In the genomic region with DNA sequence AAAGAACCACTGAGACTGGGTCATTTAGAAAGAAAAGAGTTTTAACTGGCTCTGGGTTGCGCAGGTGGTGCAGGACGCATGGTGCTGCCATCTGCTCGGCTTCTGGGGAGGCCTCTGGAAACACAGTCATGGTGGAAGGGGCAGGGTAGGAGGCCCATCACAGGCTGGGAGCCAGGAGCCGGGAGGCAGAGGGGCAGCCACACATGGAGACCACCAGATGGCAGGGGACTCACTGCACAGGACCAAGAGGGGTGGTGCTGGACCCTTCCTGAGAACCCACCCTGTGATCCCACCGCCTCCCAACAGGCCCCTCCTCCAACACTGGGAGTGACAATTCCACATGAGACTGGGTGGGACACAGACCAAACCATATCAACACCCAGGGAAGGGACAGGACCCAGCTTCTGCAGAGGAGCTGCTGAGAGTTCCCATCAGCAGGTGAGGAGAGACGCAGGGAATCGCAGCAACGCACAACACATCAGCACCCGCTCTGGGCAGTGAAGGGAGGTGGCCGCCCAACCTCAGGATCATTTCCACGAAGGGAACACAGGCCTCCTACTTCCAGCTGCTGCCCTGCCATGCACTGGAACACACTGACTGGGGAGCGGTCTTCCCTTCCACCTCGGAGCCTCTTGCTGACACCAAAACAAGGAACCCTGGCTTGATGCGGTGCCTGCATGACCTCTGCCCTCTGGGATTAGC, we compare ENCODE assay signal across 24 cellular contexts.
"Had no signal": no experiment of that assay in that cellular context is flagged by ENCODE, and none has a peak within 500 bp of the region (broad histone marks: within the 10 kb centered on the region; RNA-seq: fewer than 3 reads in every experiment).

No MANE protein-coding gene starts in this region.

- H3K4me3 Mint-ChIP-seq: activated CD4-positive, alpha-beta memory T cell treated with anti-CD3 and anti-CD28 coated beads for 36 hours; activated CD4-positive, alpha-beta T cell treated with anti-CD3 and anti-CD28 coated beads, Interleukin-2, amount 10 ng/mL, durations not matched to agents 7 days and 5 days; activated naive CD4-positive, alpha-beta T cell treated with anti-CD3 and anti-CD28 coated beads for 36 hours; activated naive CD8-positive, alpha-beta T cell; activated T-cell treated with anti-CD3 and anti-CD28 coated beads, Interleukin-2, amount 50 U/mL, for 4 hours; activated T-helper 17 cell treated with anti-CD3 and anti-CD28 coated beads, Interleukin-2, amount 50 U/mL, for 72 hours had no signal

- H3K36me3 ChIP-seq: adrenal gland, breast epithelium, MG63 had no signal

- H3K4me1 ChIP-seq: adrenal gland, breast epithelium had no signal

- H3K27me3 Mint-ChIP-seq: activated CD4-positive, alpha-beta memory T cell treated with anti-CD3 and anti-CD28 coated beads for 36 hours; activated CD4-positive, alpha-beta T cell treated with anti-CD3 and anti-CD28 coated beads, Interleukin-2, amount 10 ng/mL, durations not matched to agents 7 days and 5 days; activated naive CD8-positive, alpha-beta T cell; activated T-helper 17 cell treated with anti-CD3 and anti-CD28 coated beads, Interleukin-2, amount 50 U/mL, for 72 hours had no signal

- DNase-seq: activated CD4-positive, alpha-beta memory T cell treated with anti-CD3 and anti-CD28 coated beads for 36 hours; activated CD4-positive, alpha-beta T cell treated with anti-CD3 and anti-CD28 coated beads, Interleukin-2, amount 10 ng/mL, durations not matched to agents 7 days and 5 days; activated CD4-positive, CD25-positive, alpha-beta regulatory T cell; activated CD8-positive, alpha-beta memory T cell treated with anti-CD3 and anti-CD28 coated beads for 24 hours; activated gamma-delta T cell; activated naive CD4-positive, alpha-beta T cell treated with anti-CD3 and anti-CD28 coated beads for 36 hours; activated T-cell treated with anti-CD3 and anti-CD28 coated beads, Interleukin-2, amount 50 U/mL, for 4 hours; central memory CD4-positive, alpha-beta T cell; MV-4-11; NCI-H1105; NCI-H1436 treated with DMSO at 0.1 percent for 48 hours; NCI-H187; NCI-H2081; NCI-H446; NCI-H524; PC-9; SIG-M5; T-helper 1 cell had no signal

- H3K9me3 ChIP-seq: adrenal gland, breast epithelium, MG63 had no signal

- ATAC-seq: activated T-cell treated with anti-CD3 and anti-CD28 coated beads, Interleukin-2, amount 50 U/mL, for 4 hours; activated T-helper 17 cell treated with anti-CD3 and anti-CD28 coated beads, Interleukin-2, amount 50 U/mL, for 72 hours had no signal

- H2AFZ ChIP-seq: PC-9 had no signal

- H3K4me3 ChIP-seq: adrenal gland, breast epithelium, MG63, PC-9 had no signal

- H3K36me3 Mint-ChIP-seq: activated CD4-positive, alpha-beta memory T cell treated with anti-CD3 and anti-CD28 coated beads for 36 hours; activated naive CD8-positive, alpha-beta T cell had no signal

- H3K9me3 Mint-ChIP-seq: activated CD4-positive, alpha-beta memory T cell treated with anti-CD3 and anti-CD28 coated beads for 36 hours; activated CD4-positive, alpha-beta T cell treated with anti-CD3 and anti-CD28 coated beads, Interleukin-2, amount 10 ng/mL, durations not matched to agents 7 days and 5 days; activated naive CD4-positive, alpha-beta T cell treated with anti-CD3 and anti-CD28 coated beads for 36 hours; activated T-cell treated with anti-CD3 and anti-CD28 coated beads, Interleukin-2, amount 50 U/mL, for 4 hours; activated T-helper 17 cell treated with anti-CD3 and anti-CD28 coated beads, Interleukin-2, amount 50 U/mL, for 72 hours had no signal

- H3K27me3 ChIP-seq: adrenal gland, breast epithelium, MG63 had no signal

- H3K4me2 ChIP-seq: PC-9 had no signal

- H3K27ac ChIP-seq: adrenal gland, PC-9, VCaP had no signal

- H3K27ac Mint-ChIP-seq: activated CD4-positive, alpha-beta memory T cell treated with anti-CD3 and anti-CD28 coated beads for 36 hours; activated naive CD4-positive, alpha-beta T cell treated with anti-CD3 and anti-CD28 coated beads for 36 hours; activated naive CD8-positive, alpha-beta T cell; activated T-helper 17 cell treated with anti-CD3 and anti-CD28 coated beads, Interleukin-2, amount 50 U/mL, for 72 hours had no signal
